Comparison of ENCODE assay signal across 19 cellular contexts in genomic region chr2:160247295-160247694, GRCh38. TPM values are rescaled to one million over a fixed set of nuclear protein-coding genes. Genes with fewer than 3 reads are reported as not detected.
"Had no signal": no experiment of that assay in that cellular context is flagged by ENCODE, and none has a peak within 500 bp of the region (broad histone marks: within the 10 kb centered on the region; RNA-seq: fewer than 3 reads in every experiment).

No MANE protein-coding gene starts in this region.

- H3K27ac ChIP-seq: adrenal gland, cardiac muscle cell, coronary artery, lower lobe of right lung, spleen, thoracic aorta, upper lobe of right lung had no signal

- H3K27me3 Mint-ChIP-seq: stimulated activated memory B cell treated with anti-CD40 and anti-IgM and Interleukin-4, amounts not matched to agents 10 μg/mL and 1 μg/mL and 100 μg/mL, for 72 hours had no signal

- H3K9me3 Mint-ChIP-seq: activated naive CD4-positive, alpha-beta T cell treated with anti-CD3 and anti-CD28 coated beads, Interleukin-2, amount 50 U/mL, for 72 hours; neural crest cell; stimulated activated memory B cell treated with anti-CD40 and anti-IgM and Interleukin-4, amounts not matched to agents 10 μg/mL and 1 μg/mL and 100 μg/mL, for 72 hours had no signal

- DNase-seq: activated CD4-positive, alpha-beta T cell treated with anti-CD3 and anti-CD28 coated beads, Interleukin-2, amount 50 U/mL, for 4 hours; activated gamma-delta T cell; adrenal gland; erythroblast; foreskin melanocyte; head of caudate nucleus; lower lobe of right lung; spleen; stimulated activated CD4-positive, alpha-beta T cell treated with anti-CD3 and anti-CD28 coated beads, Interleukin-4, amount 100 ng/mL, for 4 hours; SW 1271; T-helper 2 cell; upper lobe of right lung had no signal

- H3K4me3 ChIP-seq: adrenal gland, cardiac muscle cell, coronary artery, lower lobe of right lung, spleen, thoracic aorta, upper lobe of right lung had no signal

- H3K36me3 Mint-ChIP-seq: activated naive CD4-positive, alpha-beta T cell treated with anti-CD3 and anti-CD28 coated beads, Interleukin-2, amount 50 U/mL, for 72 hours; stimulated activated memory B cell treated with anti-CD40 and anti-IgM and Interleukin-4, amounts not matched to agents 10 μg/mL and 1 μg/mL and 100 μg/mL, for 72 hours had no signal

- H3K27ac Mint-ChIP-seq: activated naive CD4-positive, alpha-beta T cell treated with anti-CD3 and anti-CD28 coated beads, Interleukin-2, amount 50 U/mL, for 72 hours; stimulated activated memory B cell treated with anti-CD40 and anti-IgM and Interleukin-4, amounts not matched to agents 10 μg/mL and 1 μg/mL and 100 μg/mL, for 72 hours had no signal

- H3K27me3 ChIP-seq: adrenal gland, cardiac muscle cell, spleen, upper lobe of right lung had no signal

- ATAC-seq: activated naive CD4-positive, alpha-beta T cell treated with anti-CD3 and anti-CD28 coated beads, Interleukin-2, amount 50 U/mL, for 72 hours; lower lobe of right lung; sciatic nerve; stimulated activated memory B cell treated with anti-CD40 and anti-IgM and Interleukin-4, amounts not matched to agents 10 μg/mL and 1 μg/mL and 100 μg/mL, for 72 hours; upper lobe of right lung had no signal

- H3K36me3 ChIP-seq: adrenal gland, cardiac muscle cell, lower lobe of right lung, spleen, thoracic aorta, upper lobe of right lung had no signal

- H3K9me3 ChIP-seq: adrenal gland, lower lobe of right lung, spleen, thoracic aorta, upper lobe of right lung had no signal

- H3K4me3 Mint-ChIP-seq: neural crest cell; stimulated activated memory B cell treated with anti-CD40 and anti-IgM and Interleukin-4, amounts not matched to agents 10 μg/mL and 1 μg/mL and 100 μg/mL, for 72 hours had no signal

RNA-seq across cellular contexts. Expression of gene ITGB6, which starts 47.2 kb away (rescaled TPM):
- total RNA-seq: activated naive CD4-positive, alpha-beta T cell treated with anti-CD3 and anti-CD28 coated beads, Interleukin-2, amount 50 U/mL, for 72 hours; neural crest cell; sciatic nerve; spleen had no signal
